Comparison of ENCODE assay signal across 8 cellular contexts in the genomic region with DNA sequence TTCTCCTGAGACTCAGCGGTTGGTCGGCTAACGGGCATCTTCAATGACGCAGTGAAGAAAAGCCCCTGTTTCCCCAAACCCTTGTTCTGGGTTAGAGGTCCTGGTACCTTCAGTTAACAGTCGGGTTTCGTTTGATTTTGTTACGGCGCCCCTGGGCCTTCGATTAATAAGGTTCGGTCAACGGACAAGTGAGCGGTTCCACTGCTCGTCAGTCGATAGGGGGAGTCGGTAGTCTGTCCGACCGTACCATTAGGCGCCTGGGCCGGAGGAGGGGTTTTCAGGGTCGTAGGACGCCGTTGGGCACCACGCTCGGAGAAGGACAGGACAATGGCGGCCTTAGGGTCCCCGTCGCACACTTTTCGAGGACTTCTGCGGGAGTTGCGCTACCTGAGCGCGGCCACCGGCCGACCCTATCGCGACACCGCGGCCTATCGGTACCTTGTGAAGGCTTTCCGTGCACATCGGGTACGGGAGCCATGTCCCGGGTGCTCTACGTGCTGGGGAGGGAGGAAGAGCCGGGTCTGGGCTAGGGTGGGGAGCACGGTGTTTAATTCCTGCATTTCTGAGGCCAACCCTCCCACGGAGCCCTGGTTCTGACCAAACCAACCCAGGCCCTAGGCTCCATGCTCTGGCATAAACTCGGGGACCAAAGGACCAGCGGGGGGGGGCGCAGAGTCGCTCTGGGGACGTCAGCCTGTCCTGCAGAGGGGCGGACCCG. TPM values are rescaled to one million over a fixed set of nuclear protein-coding genes. Genes with fewer than 3 reads are reported as not detected.
DNase-seq lines count a peak whose midpoint lies in the region; ATAC-seq and TF ChIP-seq lines count a peak whose summit lies in the region.

A gene with protein sequence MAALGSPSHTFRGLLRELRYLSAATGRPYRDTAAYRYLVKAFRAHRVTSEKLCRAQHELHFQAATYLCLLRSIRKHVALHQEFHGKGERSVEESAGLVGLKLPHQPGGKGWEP (plus strand): TSS at position 280 of the 718 bp plus-strand sequence. CDS start 48 bp downstream, at position 328.

- H3K27ac ChIP-seq in ascending aorta (peak within 1 kb of the TSS; percentile 99 to 100), aorta (ENCODE audit: low read depth in 1 of 2, low read length in 2 of 2) (peak within 1 kb of the TSS; percentile 94 to 98)

- peaks cover 1 to 5% of the 10 kb centered on the region in 2 donors for H3K36me3 ChIP-seq in ascending aorta
- H3K36me3 ChIP-seq in aorta (ENCODE audit: control insufficient read depth in 1 of 2, insufficient read depth in 2 of 2, low read length in 1 of 2) = no peaks in the 10 kb centered on the region

- TF ChIP-seq CTCF in ascending aorta (IDR thresholded peaks at IDR 0.05) = peak; percentile 50 to 56 (median 50)

- H3K27me3 ChIP-seq in ascending aorta (no peaks in the 10 kb centered on the region), aorta (ENCODE audit: control insufficient read depth in 1 of 2, insufficient read depth in 2 of 2, low read length in 1 of 2) (no peaks in the 10 kb centered on the region)

- ATAC-seq in GM18499 (IDR thresholded peaks at IDR 0.05; ENCODE audit: insufficient read depth, unreplicated experiment) = peak; percentile 27
- peak; percentile 59 for ATAC-seq in HG02885 (IDR thresholded peaks at IDR 0.05; ENCODE audit: poor library complexity, unreplicated experiment)
- peak; percentile 93 for ATAC-seq in aorta (ENCODE audit: low FRiP score)

- H3K4me3 ChIP-seq in ascending aorta = peak within 1 kb of the TSS; percentile 77 to 87
- peak within 1 kb of the TSS; percentile 58 to 63 for H3K4me3 ChIP-seq in aorta (ENCODE audit: low read length in 2 of 2)

- intact Hi-C loops in ascending aorta (cut with DNase I) = loop anchor here (1.0 to 5.0 kb wide), 6 partner anchors 18 to 836 kb away; a partner anchor contains a TSS
- intact Hi-C loops in aorta (cut with DNase I) = loop anchor here (1.0 to 2.0 kb wide), 3 partner anchors 18 to 110 kb away; a partner anchor contains a TSS

- H3K4me1 ChIP-seq in ascending aorta (peaks cover 0 to 6% of the 10 kb centered on the region in 2 donors), aorta (ENCODE audit: control insufficient read depth in 1 of 2, insufficient read depth in 2 of 2, low read length in 2 of 2) (no peaks in the 10 kb centered on the region)

- H3K9me3 ChIP-seq in ascending aorta (peaks cover 0 to 5% of the 10 kb centered on the region in 2 donors), aorta (ENCODE audit: control insufficient read depth, low read length) (no peaks in the 10 kb centered on the region)

- WGBS in aorta, 2 donors = 0% methylated on average over 54 of the region's 54 CpGs

- DNase-seq in NCI-H1694 (lab: John Stamatoyannopoulos, UW) (peak; percentile 91), T-helper 2 cell (peak; percentile 45 to 92 (median 79)), ascending aorta (ENCODE audit: low spot score in 2 of 2) (peak; percentile 71 to 97), hepatic stellate cell (ENCODE audit: low spot score) (peak; percentile 89), renal cortical epithelial cell (ENCODE audit: low read depth) (peak; percentile 85), aorta (peak; percentile 96)

RNA-seq across cellular contexts. Expression of the gene that starts here (rescaled TPM):
- total RNA-seq in ascending aorta (not detected), renal cortical epithelial cell (2.2 and 8.7 TPM in 2 replicates), aorta (1 to 10 TPM; 6.9 to 9.6 TPM)
- 10 to 100 TPM; 24.4 to 28.3 TPM for polyA plus RNA-seq in aorta

Comparison
In these comparisons a context has a peak if more than half of its experiments do, and no peak if none do; other contexts are left out.
1. Peak in every context shown above with its lines: DNase-seq, ATAC-seq, H3K4me3 ChIP-seq and H3K27ac ChIP-seq.
2. Peak in DNase-seq, H3K4me3 ChIP-seq and H3K27ac ChIP-seq in ascending aorta; RNA of the gene not detected or under 1 TPM.
3. ATAC-seq: peak in every context shown above with its lines; median percentile 93 in aorta; 59 in HG02885; 27 in GM18499.